35 cellular contexts compared by ENCODE assay signal in the genomic region with DNA sequence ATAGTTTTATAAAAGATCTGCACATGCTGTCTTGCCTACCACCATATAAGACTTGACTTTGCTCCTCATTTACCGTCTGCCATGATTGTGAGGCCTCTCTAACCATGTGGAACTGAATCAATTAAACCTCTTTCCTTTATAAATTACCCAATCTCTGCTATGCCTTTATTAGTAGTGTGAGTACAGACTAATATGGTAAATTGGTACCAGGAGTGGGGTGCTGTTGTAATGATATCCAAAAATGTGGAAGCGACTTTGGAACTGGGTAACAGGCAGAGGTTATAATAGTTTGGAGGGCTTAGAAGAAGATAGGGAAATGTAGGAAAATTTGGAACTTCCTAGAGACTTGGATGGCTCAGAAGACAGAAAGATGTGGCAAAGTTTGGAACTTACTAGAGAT.
"Had no signal": no experiment of that assay in that cellular context is flagged by ENCODE, and none has a peak within 500 bp of the region (broad histone marks: within the 10 kb centered on the region; RNA-seq: fewer than 3 reads in every experiment).

No MANE protein-coding gene starts in this region.

- DNase-seq: Karpas-422, Kasumi-1, MG63, MM.1S, MV-4-11, NCI-H1048, NCI-H1092, NCI-H1092 treated with DMSO at 0.1 percent for 48 hours, NCI-H1105, NCI-H1105 treated with DMSO at 0.1 percent for 48 hours, NCI-H1417, NCI-H1417 treated with DMSO at 0.1 percent for 48 hours, NCI-H1436, NCI-H1436 treated with DMSO at 0.1 percent for 48 hours, NCI-H146, NCI-H1694, NCI-H1694 treated with DMSO at 0.1 percent for 48 hours, NCI-H187, NCI-H187 treated with DMSO at 0.1 percent for 48 hours, NCI-H1930, NCI-H2029, NCI-H2029 treated with DMSO at 0.1 percent for 48 hours, NCI-H2081, NCI-H2081 treated with DMSO at 0.1 percent for 48 hours, NCI-H2107, NCI-H2171, NCI-H2171 treated with DMSO at 0.1 percent for 48 hours, NCI-H2227 treated with DMSO at 0.1 percent for 48 hours, NCI-H226, NCI-H345, NCI-H446, NCI-H446 treated with DMSO at 0.1 percent for 48 hours, NCI-H510A, NCI-H510A treated with DMSO at 0.1 percent for 48 hours, NCI-H524 had no signal

- H3K36me3 ChIP-seq: MG63 had no signal

- H3K27me3 ChIP-seq: MG63 had no signal

- H3K4me3 ChIP-seq: MG63 had no signal

- H3K9me3 ChIP-seq: MG63 had no signal
